ENCODE assay signal across 18 cellular contexts in the genomic region with DNA sequence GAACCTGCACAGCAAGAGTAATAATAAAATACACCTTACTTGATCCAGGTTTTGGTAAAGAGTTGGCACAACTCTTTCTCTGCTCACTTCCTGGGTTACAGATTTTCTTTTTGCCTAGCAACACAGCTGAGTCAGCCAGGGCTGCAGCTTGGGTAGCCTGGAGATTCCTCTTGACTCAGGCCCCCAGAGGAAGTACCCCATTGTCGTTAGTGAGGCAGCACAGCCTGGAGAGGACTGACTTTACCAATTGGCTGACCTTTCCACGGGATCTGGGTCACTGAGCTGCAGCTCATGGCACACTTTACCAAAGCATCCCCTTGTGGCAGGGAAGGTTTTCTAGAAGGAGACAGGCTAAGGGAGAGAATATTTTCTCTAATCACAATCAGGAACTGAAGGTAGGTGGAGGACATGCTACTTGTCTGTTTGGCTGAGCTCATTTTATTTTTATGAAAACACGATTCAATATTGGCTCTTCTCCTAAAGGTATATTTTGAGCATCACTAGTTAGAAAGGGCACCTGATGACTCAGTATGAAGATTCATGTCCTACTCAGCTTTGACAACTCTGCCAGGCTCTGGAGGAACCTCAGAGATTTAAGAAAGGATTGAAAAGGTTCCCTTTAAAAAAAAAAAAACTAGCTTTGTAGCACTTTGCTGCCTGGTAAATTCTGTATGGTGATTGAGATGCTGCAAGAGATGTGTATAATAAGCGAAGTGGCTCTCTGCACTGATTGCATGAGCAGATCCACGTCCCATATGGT.
DNase-seq lines count a peak whose midpoint lies in the region; FAIRE-seq and TF ChIP-seq lines count a peak whose summit lies in the region.
"Had no signal": no experiment of that assay in that cellular context is flagged by ENCODE, and none has a peak within 500 bp of the region (broad histone marks: within the 10 kb centered on the region; RNA-seq: fewer than 3 reads in every experiment).

No MANE protein-coding gene starts in this region.

- no peak overlapping the region for H3K56ac ChIP-seq in H1 (replicated peaks; ENCODE audit: insufficient read length, low read depth, low read length)

- H3K4me1 Mint-ChIP-seq in endothelial cell (ENCODE audit: unreplicated experiment) = peaks cover 13% of the 10 kb centered on the region

- no peak overlapping the region for H3K4me3 ChIP-seq in H1 (ENCODE audit: extremely low read depth in 1 of 4, insufficient read depth in 2 of 4, low read depth in 3 of 4, low read length in 4 of 4)
- no peak overlapping the region for H3K4me3 ChIP-seq in osteoblast (ENCODE audit: insufficient read depth, low read length)
- H3K4me3 ChIP-seq in BE2C (ENCODE audit: low read depth, low read length) = no peak overlapping the region
- H3K4me3 ChIP-seq: mucosa of descending colon, upper lobe of right lung had no signal

- H4K91ac ChIP-seq in H1 (replicated peaks; ENCODE audit: insufficient read length, low read length) = no peak overlapping the region

- no peak overlapping the region for H4K5ac ChIP-seq in H1 (ENCODE audit: insufficient read length, low read depth, low read length)

- no peak overlapping the region for H3K23ac ChIP-seq in H1 (ENCODE audit: insufficient read length)

- peaks cover 2% of the 10 kb centered on the region for H3K27me3 Mint-ChIP-seq in endothelial cell (ENCODE audit: unreplicated experiment)

- H3K18ac ChIP-seq in H1 (ENCODE audit: extremely low read depth, low read length) = no peak overlapping the region

- no peak overlapping the region for H3K4ac ChIP-seq in H1 (replicated peaks; ENCODE audit: insufficient read length, low read depth, low read length)

- no peak overlapping the region for H3K14ac ChIP-seq in H1 (ENCODE audit: insufficient read length)

- no peak overlapping the region for H3K4me3 Mint-ChIP-seq in endothelial cell (ENCODE audit: unreplicated experiment)
- H3K4me3 Mint-ChIP-seq: activated T-cell treated with anti-CD3 and anti-CD28 coated beads, Interleukin-2, amount 50 U/mL, for 24 hours; B cell had no signal

- H2BK5ac ChIP-seq in H1 (ENCODE audit: low read depth, low read length) = no peak overlapping the region

- no peak overlapping the region for H4K8ac ChIP-seq in H1 (ENCODE audit: extremely low read depth, insufficient read depth, low read length)

- H3K79me2 ChIP-seq in H1 (ENCODE audit: control insufficient read depth in 1 of 2, insufficient read depth in 2 of 2, low read length in 2 of 2) (no peaks in the 10 kb centered on the region), osteoblast (ENCODE audit: insufficient read depth, low read length) (no peaks in the 10 kb centered on the region)

- no peaks in the 10 kb centered on the region for H4K20me1 ChIP-seq in H1 (replicated peaks in 1 of 2; ENCODE audit: control insufficient read depth in 1 of 2, insufficient read depth in 2 of 2, low read length in 2 of 2)
- no peaks in the 10 kb centered on the region for H4K20me1 ChIP-seq in osteoblast (ENCODE audit: insufficient read depth, low read length)

- H3K79me1 ChIP-seq in H1 (ENCODE audit: low read depth, low read length) = no peaks in the 10 kb centered on the region

- peak in 1 of 2 experiments; percentile 23; a peak in 2 of 4 replicates for TF ChIP-seq RAD21 in H1 (IDR thresholded peaks at IDR 0.05 in 1 of 2, conservative IDR thresholded peaks at IDR 0.05 in 1 of 2; ENCODE audit: low read depth in 2 of 2, low read length in 2 of 2)

- H2AFZ ChIP-seq in H1 (ENCODE audit: low read length) = no peak overlapping the region
- no peak overlapping the region for H2AFZ ChIP-seq in osteoblast (ENCODE audit: low read length)

- H3K27me3 ChIP-seq in H1 (replicated peaks in 1 of 4; ENCODE audit: control insufficient read depth in 3 of 4, extremely low read depth in 1 of 4, insufficient read depth in 3 of 4, low read length in 3 of 4) (no peaks in the 10 kb centered on the region), osteoblast (ENCODE audit: insufficient read depth, low read length) (peaks cover 3% of the 10 kb centered on the region), BE2C (no peaks in the 10 kb centered on the region)
- H3K27me3 ChIP-seq: upper lobe of right lung had no signal

- no peak overlapping the region for H3K9ac ChIP-seq in H1 (replicated peaks in 1 of 4; ENCODE audit: extremely low read depth in 1 of 4, low read depth in 3 of 4, low read length in 3 of 4)

- no peak overlapping the region for H2BK15ac ChIP-seq in H1 (ENCODE audit: low read length)

- DNase-seq in EH (ENCODE audit: low read depth) (peak; percentile 24), M059J (ENCODE audit: low read depth) (peak; percentile 38), H1 (ENCODE audit: low read depth in 1 of 2, low spot score in 2 of 2) (no peak), osteoblast (ENCODE audit: insufficient read length, low spot score, missing footprints) (peak; percentile 91), BE2C (no peak), endothelial cell (ENCODE audit: low spot score) (no peak), retina (no peak)
- no peak for DNase-seq in stimulated activated CD4-positive, alpha-beta T cell treated with anti-CD3 and anti-CD28 coated beads, Interleukin-4, amount 100 ng/mL, for 1 hour
- DNase-seq: activated CD4-positive, CD25-positive, alpha-beta regulatory T cell treated with anti-CD3 and anti-CD28 coated beads, Interleukin-2, amount 50 U/mL, for 72 hours; activated T-cell treated with anti-CD3 and anti-CD28 coated beads, Interleukin-2, amount 50 U/mL, for 24 hours; amniotic stem cell; GOT3; mucosa of descending colon; NCI-H1092; NCI-H446; stimulated activated CD8-positive, alpha-beta memory T cell treated with anti-CD3 and anti-CD28 coated beads, Interleukin-4, amount 100 ng/mL, for 48 hours; upper lobe of right lung had no signal

- FAIRE-seq in H1 (lab: Jason Lieb, UNC) = no peak

- POLR2A ChIA-PET in H1 (lab: Charles Lee; ENCODE audit: partially characterized antibody) = no interaction called here

- TF ChIP-seq EP300 in H1 (IDR thresholded peaks at IDR 0.05; ENCODE audit: borderline replicate concordance in 1 of 2, low read depth in 2 of 2, low read length in 2 of 2) = no peak

- H3K36me3 ChIP-seq in H1 (ENCODE audit: control insufficient read depth in 2 of 4, insufficient read depth in 4 of 4, low read length in 3 of 4) = no peaks in the 10 kb centered on the region
- H3K36me3 ChIP-seq in osteoblast (ENCODE audit: insufficient read depth, low read length) = no peaks in the 10 kb centered on the region
- H3K36me3 ChIP-seq in BE2C = no peaks in the 10 kb centered on the region

- WGBS in H1 (ENCODE audit: extremely low coverage in 1 of 2, insufficient coverage in 1 of 2, insufficient read length in 1 of 2, insufficient replicate concordance in 2 of 2, low coverage in 1 of 2, low lambda C conversion rate in 2 of 2, missing lambda C conversion rate in 1 of 2), 2 experiments = 77% methylated on average over 5 of the region's 5 CpGs; no CpG with 5 or more reads in 1 of the 2 experiments

- CTCF ChIA-PET in H1 (lab: Charles Lee; ENCODE audit: partially characterized antibody) = interaction anchor here (0.8 to 2.7 kb wide), 6 partner anchors 10 to 92 kb away, joined by 3 to 19 read pairs (median 4); no protein-coding TSS in a partner anchor

- peaks cover 61% of the 10 kb centered on the region for H3K36me3 Mint-ChIP-seq in endothelial cell (ENCODE audit: low read depth, unreplicated experiment)

- H3K4me2 ChIP-seq in H1 (ENCODE audit: insufficient read depth in 1 of 2, low read depth in 2 of 2, low read length in 2 of 2) (no peak overlapping the region), osteoblast (ENCODE audit: insufficient read depth, low read length) (peak overlapping the region; percentile 37)

- H3K23me2 ChIP-seq in H1 (ENCODE audit: low read depth, low read length) = no peaks in the 10 kb centered on the region

- H2BK120ac ChIP-seq in H1 (replicated peaks; ENCODE audit: low read depth, low read length) = no peak overlapping the region

- no peak overlapping the region for H2BK12ac ChIP-seq in H1 (ENCODE audit: low read depth, low read length)

- no peaks in the 10 kb centered on the region for H3K9me3 Mint-ChIP-seq in endothelial cell (ENCODE audit: unreplicated experiment)
- H3K9me3 Mint-ChIP-seq: activated T-cell treated with anti-CD3 and anti-CD28 coated beads, Interleukin-2, amount 50 U/mL, for 24 hours had no signal

- no peak overlapping the region for H2AK5ac ChIP-seq in H1 (ENCODE audit: low read depth, low read length)

- no peak for TF ChIP-seq POLR2A in H1 (IDR thresholded peaks at IDR 0.05; ENCODE audit: control extremely low read depth in 1 of 2, low read depth in 2 of 2, low read length in 2 of 2)

- H3K9me3 ChIP-seq in H1 (ENCODE audit: insufficient read depth in 2 of 2, low read depth in 1 of 2, low read length in 1 of 2) = no peaks in the 10 kb centered on the region
- no peaks in the 10 kb centered on the region for H3K9me3 ChIP-seq in osteoblast (ENCODE audit: low read depth, low read length)
- no peaks in the 10 kb centered on the region for H3K9me3 ChIP-seq in BE2C
- H3K9me3 ChIP-seq: mucosa of descending colon, upper lobe of right lung had no signal

- no peak overlapping the region for H2BK20ac ChIP-seq in H1 (ENCODE audit: low read length)

- no peak overlapping the region for H3K27ac ChIP-seq in H1 (ENCODE audit: low read depth, low read length)
- H3K27ac ChIP-seq in osteoblast (ENCODE audit: low read depth, low read length) = no peak overlapping the region
- H3K27ac ChIP-seq: upper lobe of right lung had no signal

- no peak overlapping the region for H3K27ac Mint-ChIP-seq in endothelial cell (ENCODE audit: unreplicated experiment)
- H3K27ac Mint-ChIP-seq: activated T-cell treated with anti-CD3 and anti-CD28 coated beads, Interleukin-2, amount 50 U/mL, for 24 hours; B cell had no signal

- TF ChIP-seq CTCF in H1 (IDR thresholded peaks at IDR 0.05; ENCODE audit: control extremely low read depth in 1 of 3, insufficient read depth in 1 of 3, low read depth in 1 of 3, low read length in 3 of 3) (peak in 1 of 3 experiments; percentile 23; a peak in 1 of 4 replicates), osteoblast (IDR thresholded peaks at IDR 0.05; ENCODE audit: extremely low read depth, low read depth, low read length) (no peak), BE2C (IDR thresholded peaks at IDR 0.05; ENCODE audit: low read depth, low read length) (no peak), endothelial cell (IDR thresholded peaks at IDR 0.05; ENCODE audit: unreplicated experiment) (no peak)

- H3K4me1 ChIP-seq in H1 (replicated peaks in 1 of 4; ENCODE audit: control insufficient read depth in 3 of 4, insufficient read depth in 4 of 4, low read length in 3 of 4) = peaks cover 0 to 3% (median 0%) of the 10 kb centered on the region in 4 experiments; a peak in 1 of 7 replicates
- H3K4me1 ChIP-seq in osteoblast (ENCODE audit: insufficient read depth, low read length) = peaks cover 8% of the 10 kb centered on the region
- H3K4me1 ChIP-seq in BE2C = no peaks in the 10 kb centered on the region
- H3K4me1 ChIP-seq: upper lobe of right lung had no signal

TF ChIP-seq in H1, 55 proteins besides CTCF, POLR2A, EP300 and RAD21:
- no peak for TF ChIP-seq CEBPB (IDR thresholded peaks at IDR 0.05; ENCODE audit: low read depth, low read length)
- no peak for TF ChIP-seq CHD2 (IDR thresholded peaks at IDR 0.05; ENCODE audit: low read length)
- no peak for TF ChIP-seq SRF (IDR thresholded peaks at IDR 0.05; ENCODE audit: low read depth, low read length)
- TF ChIP-seq YY1 (IDR thresholded peaks at IDR 0.05; ENCODE audit: low read depth, low read length) = peak; percentile 83

Comparison
In these comparisons a context has a peak if more than half of its experiments do, and no peak if none do; other contexts are left out.
1. DNase-seq: peak in EH (single experiment), M059J (single experiment) and osteoblast (single experiment); none in H1 (0 of 2), BE2C (single experiment), endothelial cell (single experiment), retina (single experiment) and stimulated activated CD4-positive, alpha-beta T cell treated with anti-CD3 and anti-CD28 coated beads, Interleukin-4, amount 100 ng/mL, for 1 hour (single experiment).